Comparison of ENCODE assay signal across 17 cellular contexts in the genomic region with DNA sequence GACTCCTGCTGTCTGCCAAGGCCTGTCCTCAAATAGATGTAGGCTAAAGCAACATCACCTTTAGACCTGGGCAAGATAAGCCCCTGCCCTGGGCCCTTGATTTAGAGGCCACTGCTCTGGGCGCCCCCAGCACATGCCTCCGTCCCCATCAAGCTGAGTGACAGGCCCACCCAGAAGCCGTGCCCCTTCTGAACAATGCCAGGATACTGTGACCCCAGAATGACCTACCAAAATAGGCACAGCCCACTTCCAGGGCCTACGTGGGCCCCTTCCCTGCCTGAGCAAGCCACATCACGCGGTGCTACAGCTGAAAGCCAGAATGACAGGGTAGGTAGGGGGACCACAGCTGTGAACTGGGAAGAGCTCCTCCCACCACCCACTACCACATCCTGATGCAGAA. TPM values are rescaled to one million over a fixed set of nuclear protein-coding genes. Genes with fewer than 3 reads are reported as not detected.
DNase-seq lines count a peak whose midpoint lies in the region; ATAC-seq and TF ChIP-seq lines count a peak whose summit lies in the region.
"Had no signal": no experiment of that assay in that cellular context is flagged by ENCODE, and none has a peak within 500 bp of the region (broad histone marks: within the 10 kb centered on the region; RNA-seq: fewer than 3 reads in every experiment).

No MANE protein-coding gene starts in this region.

- H3K4me3 ChIP-seq in coronary artery, result no peak overlapping the region
- H3K4me3 ChIP-seq in neural progenitor cell, result no peak overlapping the region
- H3K4me3 ChIP-seq: GM12878 had no signal

- H3K4me1 Mint-ChIP-seq in neural progenitor cell, result peaks cover 40% of the 10 kb centered on the region
- H3K4me1 Mint-ChIP-seq: B cell had no signal

- no peak overlapping the region for H3K4me2 ChIP-seq in neural progenitor cell

- peaks cover 4% of the 10 kb centered on the region for H4K20me1 ChIP-seq in neural progenitor cell (ENCODE audit: low read depth)

- H3K36me3 ChIP-seq in neural progenitor cell, result no peaks in the 10 kb centered on the region

- DNase-seq in coronary artery (ENCODE audit: low spot score), result peak; percentile 49
- peak; percentile 29 for DNase-seq in neural progenitor cell (ENCODE audit: low spot score)
- peak; percentile 74 for DNase-seq in retina
- DNase-seq in T-helper 9 cell, result no peak
- DNase-seq: C1 segment of cervical spinal cord; Calu3; CD4-positive, alpha-beta T cell; DMS 273 treated with DMSO at 0.1 percent for 48 hours had no signal

- H3K9me3 ChIP-seq in neural progenitor cell (ENCODE audit: low read depth), result no peaks in the 10 kb centered on the region

- H3F3A ChIP-seq in neural progenitor cell (ENCODE audit: low read depth), result peaks cover 23% of the 10 kb centered on the region

- no peaks in the 10 kb centered on the region for H3K79me2 ChIP-seq in neural progenitor cell (ENCODE audit: low read depth)

- TF ChIP-seq CTCF in coronary artery (IDR thresholded peaks at IDR 0.05) (no peak), neural progenitor cell (IDR thresholded peaks at IDR 0.05) (no peak)

- H3K9me3 Mint-ChIP-seq in neural progenitor cell, result no peaks in the 10 kb centered on the region
- H3K9me3 Mint-ChIP-seq: CD4-positive, alpha-beta T cell had no signal

- no peak overlapping the region for H3K9ac ChIP-seq in neural progenitor cell

- no peak overlapping the region for H2AFZ ChIP-seq in neural progenitor cell (replicated peaks)

- H3K36me3 Mint-ChIP-seq in neural progenitor cell, result no peaks in the 10 kb centered on the region

- H3K4me3 Mint-ChIP-seq in neural progenitor cell, result peak overlapping the region; percentile 35
- H3K4me3 Mint-ChIP-seq: B cell; CD4-positive, alpha-beta T cell had no signal

- H3K27ac ChIP-seq in coronary artery (no peak overlapping the region), neural progenitor cell (no peak overlapping the region)
- H3K27ac ChIP-seq: HL-60 had no signal

- ATAC-seq in GM18511 (IDR thresholded peaks at IDR 0.05; ENCODE audit: unreplicated experiment) (no peak), HG03520 (IDR thresholded peaks at IDR 0.05; ENCODE audit: unreplicated experiment) (no peak), GM18909 (IDR thresholded peaks at IDR 0.05; ENCODE audit: poor library complexity, unreplicated experiment) (no peak)
- ATAC-seq: GM12878, HCT116 had no signal

- H3K27me3 Mint-ChIP-seq in neural progenitor cell (ENCODE audit: insufficient read depth, low read depth), result peaks cover 5% of the 10 kb centered on the region
- H3K27me3 Mint-ChIP-seq: CD4-positive, alpha-beta T cell had no signal

- peaks cover 22% of the 10 kb centered on the region for H3K4me1 ChIP-seq in neural progenitor cell

- H3K27ac Mint-ChIP-seq in neural progenitor cell, result peak overlapping the region; percentile 95
- H3K27ac Mint-ChIP-seq: B cell; CD4-positive, alpha-beta T cell had no signal

- no peaks in the 10 kb centered on the region for H3K27me3 ChIP-seq in neural progenitor cell

RNA-seq across cellular contexts. Expression of a gene that starts 24.7 kb away (rescaled TPM):
- not detected in 2 replicates for total RNA-seq in neural progenitor cell (ENCODE audit: low replicate concordance)
- total RNA-seq: B cell; Calu3; CD4-positive, alpha-beta T cell; G401; GM12878; H4 had no signal
